ENCODE assay signal across 26 cellular contexts in the genomic region with DNA sequence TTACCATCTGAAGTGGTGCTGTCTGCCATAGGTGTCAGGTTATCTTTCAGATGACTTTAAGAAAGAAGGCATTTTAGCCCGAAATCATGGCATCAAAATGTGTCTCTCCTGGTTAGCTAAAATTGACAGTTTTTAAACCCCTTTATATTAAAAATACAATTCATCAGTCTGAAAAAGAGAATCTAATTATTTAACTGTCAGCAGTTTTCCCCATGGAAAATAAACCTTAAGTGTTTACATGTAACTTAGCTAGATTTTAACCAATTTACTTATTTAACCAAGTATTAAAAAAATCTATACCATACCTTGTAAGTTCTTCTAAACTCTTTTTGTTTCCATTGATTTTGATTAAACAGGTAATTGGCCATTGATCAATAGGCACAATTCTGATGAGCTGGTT.
"Had no signal": no experiment of that assay in that cellular context is flagged by ENCODE, and none has a peak within 500 bp of the region (broad histone marks: within the 10 kb centered on the region; RNA-seq: fewer than 3 reads in every experiment).

No MANE protein-coding gene starts in this region.

- H3K4me2 ChIP-seq: neural progenitor cell had no signal

- H3K27ac ChIP-seq: neural progenitor cell, pancreas, prostate gland, right lobe of liver, sigmoid colon, stomach, thoracic aorta, thyroid gland, tibial nerve, upper lobe of left lung, vagina had no signal

- H3K4me1 Mint-ChIP-seq: natural killer cell; nephron; stimulated activated effector memory CD8-positive, alpha-beta T cell treated with anti-CD3 and anti-CD28 coated beads, Interleukin-12 subunit alpha, Interleukin-12 subunit beta, amount 100 ng/mL, for 72 hours; stimulated activated naive B cell treated with anti-CD40 and anti-IgM and Interleukin-4, amounts not matched to agents 10 μg/mL and 1 μg/mL and 100 μg/mL, for 72 hours had no signal

- H3K4me3 ChIP-seq: neural progenitor cell, pancreas, prostate gland, right lobe of liver, sigmoid colon, stomach, thoracic aorta, thyroid gland, tibial nerve, upper lobe of left lung, vagina had no signal

- H3K9ac ChIP-seq: neural progenitor cell had no signal

- H3K4me3 Mint-ChIP-seq: natural killer cell; nephron; neural progenitor cell; stimulated activated effector memory CD8-positive, alpha-beta T cell treated with anti-CD3 and anti-CD28 coated beads, Interleukin-12 subunit alpha, Interleukin-12 subunit beta, amount 100 ng/mL, for 72 hours; stimulated activated naive B cell treated with anti-CD40 and anti-IgM and Interleukin-4, amounts not matched to agents 10 μg/mL and 1 μg/mL and 100 μg/mL, for 72 hours; stimulated activated naive CD8-positive, alpha-beta T cell treated with anti-CD3 and anti-CD28 coated beads, Interleukin-15, Interleukin-2, amounts not matched to agents 100 ng/mL and 50 ng/mL, for 24 hours had no signal

- ATAC-seq: natural killer cell; pancreas; right cardiac atrium; right lobe of liver; stimulated activated effector memory CD8-positive, alpha-beta T cell treated with anti-CD3 and anti-CD28 coated beads, Interleukin-12 subunit alpha, Interleukin-12 subunit beta, amount 100 ng/mL, for 72 hours; stimulated activated naive B cell treated with anti-CD40 and anti-IgM and Interleukin-4, amounts not matched to agents 10 μg/mL and 1 μg/mL and 100 μg/mL, for 72 hours had no signal

- FAIRE-seq: pancreas, small intestine, urothelium cell line had no signal

- H3K27ac Mint-ChIP-seq: natural killer cell; nephron; neural progenitor cell; stimulated activated effector memory CD8-positive, alpha-beta T cell treated with anti-CD3 and anti-CD28 coated beads, Interleukin-12 subunit alpha, Interleukin-12 subunit beta, amount 100 ng/mL, for 72 hours; stimulated activated naive B cell treated with anti-CD40 and anti-IgM and Interleukin-4, amounts not matched to agents 10 μg/mL and 1 μg/mL and 100 μg/mL, for 72 hours; stimulated activated naive CD8-positive, alpha-beta T cell treated with anti-CD3 and anti-CD28 coated beads, Interleukin-15, Interleukin-2, amounts not matched to agents 100 ng/mL and 50 ng/mL, for 24 hours had no signal

- H3K9me3 Mint-ChIP-seq: natural killer cell; nephron; stimulated activated effector memory CD8-positive, alpha-beta T cell treated with anti-CD3 and anti-CD28 coated beads, Interleukin-12 subunit alpha, Interleukin-12 subunit beta, amount 100 ng/mL, for 72 hours; stimulated activated naive B cell treated with anti-CD40 and anti-IgM and Interleukin-4, amounts not matched to agents 10 μg/mL and 1 μg/mL and 100 μg/mL, for 72 hours; stimulated activated naive CD8-positive, alpha-beta T cell treated with anti-CD3 and anti-CD28 coated beads, Interleukin-15, Interleukin-2, amounts not matched to agents 100 ng/mL and 50 ng/mL, for 24 hours had no signal

- H3K36me3 ChIP-seq: neural progenitor cell, pancreas, prostate gland, right lobe of liver, sigmoid colon, stomach, thoracic aorta, thyroid gland, tibial nerve, upper lobe of left lung, vagina had no signal

- H3K27me3 Mint-ChIP-seq: stimulated activated naive B cell treated with anti-CD40 and anti-IgM and Interleukin-4, amounts not matched to agents 10 μg/mL and 1 μg/mL and 100 μg/mL, for 72 hours had no signal

- H2AFZ ChIP-seq: neural progenitor cell had no signal

- H3K27me3 ChIP-seq: neural progenitor cell, pancreas, right lobe of liver, sigmoid colon, thyroid gland, tibial nerve, upper lobe of left lung, vagina had no signal

- DNase-seq: natural killer cell; occipital lobe; pancreas; right cardiac atrium; right lobe of liver; sigmoid colon; small intestine; stimulated activated CD4-positive, alpha-beta T cell treated with anti-CD3 and anti-CD28 coated beads, Interleukin-15, amount 100 ng/mL, for 24 hours; stimulated activated CD4-positive, alpha-beta T cell treated with anti-CD3 and anti-CD28 coated beads, Interleukin-2, amount 100 ng/mL, for 24 hours; stimulated activated CD4-positive, alpha-beta T cell treated with anti-CD3 and anti-CD28 coated beads, Interleukin-2, amount 100 ng/mL, for 48 hours; stimulated activated CD4-positive, alpha-beta T cell treated with anti-CD3 and anti-CD28 coated beads, Interleukin-4, amount 100 ng/mL, for 24 hours; stimulated activated naive B cell treated with anti-CD40 and anti-IgM and Interleukin-4, amounts not matched to agents 10 μg/mL and 1 μg/mL and 100 μg/mL, for 72 hours; stimulated activated naive CD4-positive, alpha-beta T cell treated with Interleukin-2 at 50 U/mL for 16 hours; stomach; thyroid gland; trophoblast cell; upper lobe of left lung had no signal

- H3K4me1 ChIP-seq: pancreas, prostate gland, right lobe of liver, stomach, thyroid gland, tibial nerve, upper lobe of left lung, vagina had no signal

- H3K36me3 Mint-ChIP-seq: natural killer cell; neural progenitor cell; stimulated activated effector memory CD8-positive, alpha-beta T cell treated with anti-CD3 and anti-CD28 coated beads, Interleukin-12 subunit alpha, Interleukin-12 subunit beta, amount 100 ng/mL, for 72 hours; stimulated activated naive B cell treated with anti-CD40 and anti-IgM and Interleukin-4, amounts not matched to agents 10 μg/mL and 1 μg/mL and 100 μg/mL, for 72 hours had no signal

- H3K9me3 ChIP-seq: pancreas, prostate gland, right lobe of liver, sigmoid colon, stomach, thoracic aorta, thyroid gland, tibial nerve, upper lobe of left lung, vagina had no signal
